ENCODE assay signal across 12 cellular contexts in the genomic region with DNA sequence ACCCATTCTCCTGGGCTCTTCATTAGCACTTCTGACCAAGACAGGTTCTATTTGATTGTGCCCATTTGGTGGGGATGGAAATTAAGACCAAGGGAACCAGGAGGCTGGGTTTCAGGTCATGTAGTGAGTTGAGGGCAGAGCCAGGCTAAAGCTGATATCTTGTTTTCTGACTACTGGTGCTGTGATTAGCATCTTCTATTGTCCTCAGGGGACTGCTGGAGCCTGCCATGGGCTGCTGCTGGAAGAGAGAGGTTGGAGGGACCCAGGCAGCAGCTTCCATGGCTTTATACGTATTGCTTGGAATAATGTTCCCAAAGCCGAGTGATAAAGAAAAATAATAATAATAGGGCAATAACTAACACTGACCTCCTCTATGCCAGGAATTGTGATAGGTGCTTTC.
"Had no signal": no experiment of that assay in that cellular context is flagged by ENCODE, and none has a peak within 500 bp of the region (broad histone marks: within the 10 kb centered on the region; RNA-seq: fewer than 3 reads in every experiment).

No MANE protein-coding gene starts in this region.

- H3K4me1 ChIP-seq: foreskin keratinocyte had no signal

- H3K27ac ChIP-seq: foreskin keratinocyte, parathyroid adenoma, transverse colon had no signal

- H3K9me3 Mint-ChIP-seq: activated naive CD4-positive, alpha-beta T cell treated with anti-CD3 and anti-CD28 coated beads, Interleukin-2, amount 50 U/mL, for 72 hours; dendritic cell treated with granulocyte-macrophage colony-stimulating factor and Interleukin-4, amounts not matched to agents 40 ng/mL and 50 ng/mL, for 4 days; natural killer cell treated with Interleukin-12 subunit alpha and Interleukin-12 subunit beta and Interleukin-15 and Interleukin-18, amount 100 ng/mL, for 72 hours; stimulated activated naive CD8-positive, alpha-beta T cell treated with anti-CD3 and anti-CD28 coated beads, Interleukin-15, Interleukin-2, amounts not matched to agents 100 ng/mL and 50 ng/mL, for 24 hours had no signal

- DNase-seq: activated gamma-delta T cell treated with Interleukin-2 at 50 U/mL for 16 hours; activated T-cell treated with anti-CD3 and anti-CD28 coated beads, Interleukin-2, amount 50 U/mL, for 1 hour; effector CD4-positive, alpha-beta T cell; foreskin keratinocyte; stimulated activated CD4-positive, alpha-beta T cell treated with anti-CD3 and anti-CD28 coated beads, Interleukin-12 subunit alpha, Interleukin-12 subunit beta, amount 100 ng/mL, for 4 hours had no signal

- H3K4me3 Mint-ChIP-seq: dendritic cell treated with granulocyte-macrophage colony-stimulating factor and Interleukin-4, amounts not matched to agents 40 ng/mL and 50 ng/mL, for 4 days; natural killer cell treated with Interleukin-12 subunit alpha and Interleukin-12 subunit beta and Interleukin-15 and Interleukin-18, amount 100 ng/mL, for 72 hours; stimulated activated naive CD8-positive, alpha-beta T cell treated with anti-CD3 and anti-CD28 coated beads, Interleukin-15, Interleukin-2, amounts not matched to agents 100 ng/mL and 50 ng/mL, for 24 hours had no signal

- H3K9me3 ChIP-seq: adrenal gland, transverse colon had no signal

- H3K27me3 ChIP-seq: adrenal gland, transverse colon had no signal

- H3K36me3 ChIP-seq: adrenal gland, transverse colon had no signal

- H3K27me3 Mint-ChIP-seq: dendritic cell treated with granulocyte-macrophage colony-stimulating factor and Interleukin-4, amounts not matched to agents 40 ng/mL and 50 ng/mL, for 4 days had no signal

- H3K36me3 Mint-ChIP-seq: activated naive CD4-positive, alpha-beta T cell treated with anti-CD3 and anti-CD28 coated beads, Interleukin-2, amount 50 U/mL, for 72 hours; natural killer cell treated with Interleukin-12 subunit alpha and Interleukin-12 subunit beta and Interleukin-15 and Interleukin-18, amount 100 ng/mL, for 72 hours had no signal

- H3K4me3 ChIP-seq: adrenal gland, transverse colon had no signal

- ATAC-seq: activated naive CD4-positive, alpha-beta T cell treated with anti-CD3 and anti-CD28 coated beads, Interleukin-2, amount 50 U/mL, for 72 hours; foreskin keratinocyte; natural killer cell treated with Interleukin-12 subunit alpha and Interleukin-12 subunit beta and Interleukin-15 and Interleukin-18, amount 100 ng/mL, for 72 hours had no signal

- H3K27ac Mint-ChIP-seq: activated naive CD4-positive, alpha-beta T cell treated with anti-CD3 and anti-CD28 coated beads, Interleukin-2, amount 50 U/mL, for 72 hours; dendritic cell treated with granulocyte-macrophage colony-stimulating factor and Interleukin-4, amounts not matched to agents 40 ng/mL and 50 ng/mL, for 4 days; natural killer cell treated with Interleukin-12 subunit alpha and Interleukin-12 subunit beta and Interleukin-15 and Interleukin-18, amount 100 ng/mL, for 72 hours; stimulated activated naive CD8-positive, alpha-beta T cell treated with anti-CD3 and anti-CD28 coated beads, Interleukin-15, Interleukin-2, amounts not matched to agents 100 ng/mL and 50 ng/mL, for 24 hours had no signal

- H2AFZ ChIP-seq: parathyroid adenoma had no signal
